ENCODE assay signal across 8 cellular contexts in the genomic region with DNA sequence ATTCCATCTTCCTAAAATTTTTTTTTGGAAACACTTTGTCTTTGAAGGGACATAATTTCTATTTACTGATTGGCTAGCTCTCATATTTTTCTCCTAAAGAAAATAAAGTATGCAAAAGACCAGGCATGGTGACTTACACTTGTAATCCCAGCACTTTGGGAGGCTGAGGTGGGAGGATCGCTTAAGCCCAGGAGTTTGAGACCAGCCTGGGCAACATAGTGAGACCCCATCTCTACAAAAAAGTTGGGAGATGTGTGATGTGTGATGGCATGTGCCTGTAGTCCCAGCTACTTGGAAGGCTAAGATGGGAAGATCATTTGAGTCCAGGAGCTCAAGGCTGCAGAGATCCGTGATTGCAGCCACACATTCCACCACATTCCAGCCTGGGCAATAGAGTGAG.
DNase-seq lines count a peak whose midpoint lies in the region; ATAC-seq, FAIRE-seq and TF ChIP-seq lines count a peak whose summit lies in the region.
"Not testable (repeated sequence)": the region's sequence is repeated elsewhere in the genome, so short reads cannot be mapped to it uniquely, and the experiment has no call there.

No MANE protein-coding gene starts in this region.

- not testable (repeated sequence) for H3K36me3 ChIP-seq in CD4-positive, alpha-beta memory T cell (ENCODE audit: insufficient read depth, low read length); KOPT-K1 (ENCODE audit: insufficient read depth, low read length); H1 (ENCODE audit: control insufficient read depth in 2 of 4, insufficient read depth in 4 of 4, low read length in 3 of 4)

- CTCF ChIA-PET in CD4-positive, alpha-beta memory T cell (lab: Charles Lee; ENCODE audit: partially characterized antibody): not testable (repeated sequence)
- CTCF ChIA-PET in activated CD4-positive, alpha-beta T cell treated with anti-CD3 and anti-CD28 coated beads for 36 hours (lab: Charles Lee): interaction anchor here (0.9 kb wide), 1 partner anchor 14 kb away, joined by 3 read pairs; no protein-coding TSS in a partner anchor
- CTCF ChIA-PET in activated CD8-positive, alpha-beta T cell treated with anti-CD3 and anti-CD28 coated beads, Interleukin-2, amount 10 ng/mL, durations not matched to agents 7 days and 5 days (lab: Charles Lee): interaction anchor here (1.2 kb wide), 1 partner anchor 102 kb away, joined by 3 read pairs; no protein-coding TSS in a partner anchor
- CTCF ChIA-PET in H1 (lab: Charles Lee; ENCODE audit: partially characterized antibody): interaction anchor here (0.6 to 1.0 kb wide), 2 partner anchors 15 to 68 kb away, joined by 3 to 4 read pairs; no protein-coding TSS in a partner anchor

- intact Hi-C loops in CD4-positive, alpha-beta memory T cell (cut with micrococcal nuclease): loop anchor here (1.0 to 5.0 kb wide), 2 partner anchors 187 to 1699 kb away; no protein-coding TSS in a partner anchor
- intact Hi-C loops in activated CD4-positive, alpha-beta T cell treated with anti-CD3 and anti-CD28 coated beads for 36 hours (cut with DNase I, micrococcal nuclease); activated T-helper 2 cell treated with anti-CD3 and anti-CD28 coated beads, Interferon-gamma antibody, Interleukin-2, Interleukin-4, amounts not matched to agents 10 μg/mL and 5 μg/mL and 100 μg/mL, durations not matched to agents 14 hours and 24 hours and 36 hours (cut with micrococcal nuclease): not testable (repeated sequence)

- H3K79me1 ChIP-seq in H1 (ENCODE audit: low read depth, low read length): not testable (repeated sequence)

- H2BK5ac ChIP-seq in H1 (ENCODE audit: low read depth, low read length): not testable (repeated sequence)

- not testable (repeated sequence) for H3K23ac ChIP-seq in H1 (ENCODE audit: insufficient read length)

- not testable (repeated sequence) for H3K27me3 Mint-ChIP-seq in CD4-positive, alpha-beta memory T cell; activated CD4-positive, alpha-beta T cell treated with anti-CD3 and anti-CD28 coated beads for 36 hours; activated CD8-positive, alpha-beta T cell treated with anti-CD3 and anti-CD28 coated beads, Interleukin-2, amount 10 ng/mL, durations not matched to agents 7 days and 5 days (ENCODE audit: low read depth); activated T-helper 2 cell treated with anti-CD3 and anti-CD28 coated beads, Interferon-gamma antibody, Interleukin-2, Interleukin-4, amounts not matched to agents 10 μg/mL and 5 μg/mL and 100 μg/mL, durations not matched to agents 14 hours and 24 hours and 36 hours (ENCODE audit: low read depth); activated naive CD8-positive, alpha-beta T cell treated with anti-CD3 and anti-CD28 coated beads for 36 hours; stimulated activated naive CD8-positive, alpha-beta T cell treated with anti-CD3 and anti-CD28 coated beads, Interleukin-15, Interleukin-2, amounts not matched to agents 100 ng/mL and 50 ng/mL, for 24 hours

- not testable (repeated sequence) for H2AFZ ChIP-seq in H1 (ENCODE audit: low read length)

- H3K4me3 ChIP-seq in CD4-positive, alpha-beta memory T cell (ENCODE audit: low read length in 2 of 2); H1 (ENCODE audit: extremely low read depth in 1 of 4, insufficient read depth in 2 of 4, low read depth in 3 of 4, low read length in 4 of 4): not testable (repeated sequence)

- H2BK20ac ChIP-seq in H1 (ENCODE audit: low read length): not testable (repeated sequence)

- H2BK15ac ChIP-seq in H1 (ENCODE audit: low read length): not testable (repeated sequence)

- H3K14ac ChIP-seq in H1 (ENCODE audit: insufficient read length): not testable (repeated sequence)

- not testable (repeated sequence) for ATAC-seq in activated CD4-positive, alpha-beta T cell treated with anti-CD3 and anti-CD28 coated beads for 36 hours; activated CD8-positive, alpha-beta T cell treated with anti-CD3 and anti-CD28 coated beads, Interleukin-2, amount 10 ng/mL, durations not matched to agents 7 days and 5 days

- not testable (repeated sequence) for TF ChIP-seq POLR2A in H1 (IDR thresholded peaks at IDR 0.05; ENCODE audit: control extremely low read depth in 1 of 2, low read depth in 2 of 2, low read length in 2 of 2)

- H3K79me2 ChIP-seq in H1 (ENCODE audit: control insufficient read depth in 1 of 2, insufficient read depth in 2 of 2, low read length in 2 of 2): not testable (repeated sequence)

- H3K4me2 ChIP-seq in H1 (ENCODE audit: insufficient read depth in 1 of 2, low read depth in 2 of 2, low read length in 2 of 2): not testable (repeated sequence)

- H3K23me2 ChIP-seq in H1 (ENCODE audit: low read depth, low read length): not testable (repeated sequence)

- peak overlapping the region; percentile 14 to 95 (median 85) for H3K27ac Mint-ChIP-seq in CD4-positive, alpha-beta memory T cell
- H3K27ac Mint-ChIP-seq in activated CD4-positive, alpha-beta T cell treated with anti-CD3 and anti-CD28 coated beads for 36 hours: peak overlapping the region; percentile 79
- peak overlapping the region; percentile 86 for H3K27ac Mint-ChIP-seq in activated CD8-positive, alpha-beta T cell treated with anti-CD3 and anti-CD28 coated beads, Interleukin-2, amount 10 ng/mL, durations not matched to agents 7 days and 5 days
- H3K27ac Mint-ChIP-seq in activated T-helper 2 cell treated with anti-CD3 and anti-CD28 coated beads, Interferon-gamma antibody, Interleukin-2, Interleukin-4, amounts not matched to agents 10 μg/mL and 5 μg/mL and 100 μg/mL, durations not matched to agents 14 hours and 24 hours and 36 hours: not testable (repeated sequence)
- H3K27ac Mint-ChIP-seq in activated naive CD8-positive, alpha-beta T cell treated with anti-CD3 and anti-CD28 coated beads for 36 hours: peak overlapping the region; percentile 74
- peak overlapping the region; percentile 80 for H3K27ac Mint-ChIP-seq in stimulated activated naive CD8-positive, alpha-beta T cell treated with anti-CD3 and anti-CD28 coated beads, Interleukin-15, Interleukin-2, amounts not matched to agents 100 ng/mL and 50 ng/mL, for 24 hours

- not testable (repeated sequence) for FAIRE-seq in H1 (lab: Jason Lieb, UNC)

- not testable (repeated sequence) for TF ChIP-seq CTCF in H1 (IDR thresholded peaks at IDR 0.05; ENCODE audit: control extremely low read depth in 1 of 3, insufficient read depth in 1 of 3, low read depth in 1 of 3, low read length in 3 of 3)

- WGBS in H1 (ENCODE audit: extremely low coverage in 1 of 2, insufficient coverage in 1 of 2, insufficient read length in 1 of 2, insufficient replicate concordance in 2 of 2, low coverage in 1 of 2, low lambda C conversion rate in 2 of 2, missing lambda C conversion rate in 1 of 2), 2 experiments: 84% methylated on average over 2 of the region's 2 CpGs; no CpG with 5 or more reads in 1 of the 2 experiments

- H4K8ac ChIP-seq in H1 (ENCODE audit: extremely low read depth, insufficient read depth, low read length): not testable (repeated sequence)

- H3K56ac ChIP-seq in H1 (replicated peaks; ENCODE audit: insufficient read length, low read depth, low read length): not testable (repeated sequence)

- H2BK120ac ChIP-seq in H1 (replicated peaks; ENCODE audit: low read depth, low read length): not testable (repeated sequence)

- H2BK12ac ChIP-seq in H1 (ENCODE audit: low read depth, low read length): not testable (repeated sequence)

- not testable (repeated sequence) for H3K18ac ChIP-seq in H1 (ENCODE audit: extremely low read depth, low read length)

- not testable (repeated sequence) for H4K20me1 ChIP-seq in H1 (replicated peaks in 1 of 2; ENCODE audit: control insufficient read depth in 1 of 2, insufficient read depth in 2 of 2, low read length in 2 of 2)

- H3K4ac ChIP-seq in H1 (replicated peaks; ENCODE audit: insufficient read length, low read depth, low read length): not testable (repeated sequence)

- H3K36me3 Mint-ChIP-seq in CD4-positive, alpha-beta memory T cell; activated CD4-positive, alpha-beta T cell treated with anti-CD3 and anti-CD28 coated beads for 36 hours (ENCODE audit: low read depth); activated CD8-positive, alpha-beta T cell treated with anti-CD3 and anti-CD28 coated beads, Interleukin-2, amount 10 ng/mL, durations not matched to agents 7 days and 5 days (ENCODE audit: low read depth); activated T-helper 2 cell treated with anti-CD3 and anti-CD28 coated beads, Interferon-gamma antibody, Interleukin-2, Interleukin-4, amounts not matched to agents 10 μg/mL and 5 μg/mL and 100 μg/mL, durations not matched to agents 14 hours and 24 hours and 36 hours (ENCODE audit: low read depth); activated naive CD8-positive, alpha-beta T cell treated with anti-CD3 and anti-CD28 coated beads for 36 hours; stimulated activated naive CD8-positive, alpha-beta T cell treated with anti-CD3 and anti-CD28 coated beads, Interleukin-15, Interleukin-2, amounts not matched to agents 100 ng/mL and 50 ng/mL, for 24 hours (ENCODE audit: low read depth): not testable (repeated sequence)

- H3K4me3 Mint-ChIP-seq in CD4-positive, alpha-beta memory T cell: peak overlapping the region; percentile 82 to 93 (median 89)
- peak overlapping the region; percentile 55 for H3K4me3 Mint-ChIP-seq in activated CD4-positive, alpha-beta T cell treated with anti-CD3 and anti-CD28 coated beads for 36 hours
- peak overlapping the region; percentile 74 for H3K4me3 Mint-ChIP-seq in activated CD8-positive, alpha-beta T cell treated with anti-CD3 and anti-CD28 coated beads, Interleukin-2, amount 10 ng/mL, durations not matched to agents 7 days and 5 days
- peak overlapping the region; percentile 66 for H3K4me3 Mint-ChIP-seq in activated T-helper 2 cell treated with anti-CD3 and anti-CD28 coated beads, Interferon-gamma antibody, Interleukin-2, Interleukin-4, amounts not matched to agents 10 μg/mL and 5 μg/mL and 100 μg/mL, durations not matched to agents 14 hours and 24 hours and 36 hours (ENCODE audit: low read depth)
- peak overlapping the region; percentile 65 for H3K4me3 Mint-ChIP-seq in activated naive CD8-positive, alpha-beta T cell treated with anti-CD3 and anti-CD28 coated beads for 36 hours
- H3K4me3 Mint-ChIP-seq in stimulated activated naive CD8-positive, alpha-beta T cell treated with anti-CD3 and anti-CD28 coated beads, Interleukin-15, Interleukin-2, amounts not matched to agents 100 ng/mL and 50 ng/mL, for 24 hours: peak overlapping the region; percentile 59

- not testable (repeated sequence) for TF ChIP-seq RAD21 in H1 (IDR thresholded peaks at IDR 0.05 in 1 of 2, conservative IDR thresholded peaks at IDR 0.05 in 1 of 2; ENCODE audit: low read depth in 2 of 2, low read length in 2 of 2)

- not testable (repeated sequence) for H3K9me3 ChIP-seq in CD4-positive, alpha-beta memory T cell (ENCODE audit: control insufficient read depth in 1 of 2, low read length in 2 of 2); KOPT-K1 (ENCODE audit: insufficient read depth, low read length, poor library complexity, severe bottlenecking); H1 (ENCODE audit: insufficient read depth in 2 of 2, low read depth in 1 of 2, low read length in 1 of 2)

- peaks cover 16% of the 10 kb centered on the region for H3K4me1 ChIP-seq in CD4-positive, alpha-beta memory T cell (ENCODE audit: insufficient read depth, low read length)
- H3K4me1 ChIP-seq in H1 (replicated peaks in 1 of 4; ENCODE audit: control insufficient read depth in 3 of 4, insufficient read depth in 4 of 4, low read length in 3 of 4): not testable (repeated sequence)

- not testable (repeated sequence) for DNase-seq in CD4-positive, alpha-beta memory T cell; activated CD4-positive, alpha-beta T cell treated with anti-CD3 and anti-CD28 coated beads for 36 hours; activated CD8-positive, alpha-beta T cell treated with anti-CD3 and anti-CD28 coated beads, Interleukin-2, amount 10 ng/mL, durations not matched to agents 7 days and 5 days; activated T-helper 2 cell treated with anti-CD3 and anti-CD28 coated beads, Interferon-gamma antibody, Interleukin-2, Interleukin-4, amounts not matched to agents 10 μg/mL and 5 μg/mL and 100 μg/mL, durations not matched to agents 14 hours and 24 hours and 36 hours (ENCODE audit: low spot score); activated naive CD8-positive, alpha-beta T cell treated with anti-CD3 and anti-CD28 coated beads for 36 hours; H1 (ENCODE audit: low read depth in 1 of 2, low spot score in 2 of 2)

- H4K5ac ChIP-seq in H1 (ENCODE audit: insufficient read length, low read depth, low read length): not testable (repeated sequence)

- H2AK5ac ChIP-seq in H1 (ENCODE audit: low read depth, low read length): not testable (repeated sequence)

- not testable (repeated sequence) for H4K91ac ChIP-seq in H1 (replicated peaks; ENCODE audit: insufficient read length, low read length)

- H3K9me3 Mint-ChIP-seq in CD4-positive, alpha-beta memory T cell; activated CD4-positive, alpha-beta T cell treated with anti-CD3 and anti-CD28 coated beads for 36 hours (ENCODE audit: low read depth); activated CD8-positive, alpha-beta T cell treated with anti-CD3 and anti-CD28 coated beads, Interleukin-2, amount 10 ng/mL, durations not matched to agents 7 days and 5 days (ENCODE audit: insufficient read depth); activated T-helper 2 cell treated with anti-CD3 and anti-CD28 coated beads, Interferon-gamma antibody, Interleukin-2, Interleukin-4, amounts not matched to agents 10 μg/mL and 5 μg/mL and 100 μg/mL, durations not matched to agents 14 hours and 24 hours and 36 hours; activated naive CD8-positive, alpha-beta T cell treated with anti-CD3 and anti-CD28 coated beads for 36 hours; stimulated activated naive CD8-positive, alpha-beta T cell treated with anti-CD3 and anti-CD28 coated beads, Interleukin-15, Interleukin-2, amounts not matched to agents 100 ng/mL and 50 ng/mL, for 24 hours: not testable (repeated sequence)

- H3K27ac ChIP-seq in CD4-positive, alpha-beta memory T cell (ENCODE audit: low read depth, low read length); H1 (ENCODE audit: low read depth, low read length): not testable (repeated sequence)
- peak overlapping the region; percentile 64 for H3K27ac ChIP-seq in KOPT-K1 (ENCODE audit: low read depth, low read length, poor library complexity, severe bottlenecking)

- TF ChIP-seq EP300 in H1 (IDR thresholded peaks at IDR 0.05; ENCODE audit: borderline replicate concordance in 1 of 2, low read depth in 2 of 2, low read length in 2 of 2): not testable (repeated sequence)

- POLR2A ChIA-PET in CD4-positive, alpha-beta memory T cell (lab: Charles Lee; ENCODE audit: partially characterized antibody): interaction anchor here (0.9 to 2.7 kb wide), 3 partner anchors 9 to 182 kb away, joined by 3 to 16 read pairs (median 4); no protein-coding TSS in a partner anchor
- POLR2A ChIA-PET in activated CD4-positive, alpha-beta T cell treated with anti-CD3 and anti-CD28 coated beads for 36 hours (lab: Charles Lee); H1 (lab: Charles Lee; ENCODE audit: partially characterized antibody): not testable (repeated sequence)
- POLR2A ChIA-PET in activated CD8-positive, alpha-beta T cell treated with anti-CD3 and anti-CD28 coated beads, Interleukin-2, amount 10 ng/mL, durations not matched to agents 7 days and 5 days (lab: Charles Lee): interaction anchor here (0.7 kb wide), 1 partner anchor 106 kb away, joined by 3 read pairs; no protein-coding TSS in a partner anchor

- H3K9ac ChIP-seq in H1 (replicated peaks in 1 of 4; ENCODE audit: extremely low read depth in 1 of 4, low read depth in 3 of 4, low read length in 3 of 4): not testable (repeated sequence)

- not testable (repeated sequence) for H3K27me3 ChIP-seq in CD4-positive, alpha-beta memory T cell (ENCODE audit: insufficient read depth, low read length); H1 (replicated peaks in 1 of 4; ENCODE audit: control insufficient read depth in 3 of 4, extremely low read depth in 1 of 4, insufficient read depth in 3 of 4, low read length in 3 of 4)

- peaks cover 11 to 17% (median 15%) of the 10 kb centered on the region in 4 donors for H3K4me1 Mint-ChIP-seq in CD4-positive, alpha-beta memory T cell
- peaks cover 17% of the 10 kb centered on the region for H3K4me1 Mint-ChIP-seq in activated CD4-positive, alpha-beta T cell treated with anti-CD3 and anti-CD28 coated beads for 36 hours
- peaks cover 20% of the 10 kb centered on the region for H3K4me1 Mint-ChIP-seq in activated CD8-positive, alpha-beta T cell treated with anti-CD3 and anti-CD28 coated beads, Interleukin-2, amount 10 ng/mL, durations not matched to agents 7 days and 5 days (ENCODE audit: low read depth)
- H3K4me1 Mint-ChIP-seq in activated T-helper 2 cell treated with anti-CD3 and anti-CD28 coated beads, Interferon-gamma antibody, Interleukin-2, Interleukin-4, amounts not matched to agents 10 μg/mL and 5 μg/mL and 100 μg/mL, durations not matched to agents 14 hours and 24 hours and 36 hours (ENCODE audit: low read depth): peaks cover 16% of the 10 kb centered on the region
- peaks cover 17% of the 10 kb centered on the region for H3K4me1 Mint-ChIP-seq in activated naive CD8-positive, alpha-beta T cell treated with anti-CD3 and anti-CD28 coated beads for 36 hours
- peaks cover 20% of the 10 kb centered on the region for H3K4me1 Mint-ChIP-seq in stimulated activated naive CD8-positive, alpha-beta T cell treated with anti-CD3 and anti-CD28 coated beads, Interleukin-15, Interleukin-2, amounts not matched to agents 100 ng/mL and 50 ng/mL, for 24 hours (ENCODE audit: low read depth)
